Comparison of ENCODE assay signal across 3 cellular contexts in genomic region chr3:194156095-194156494, GRCh38.
TF ChIP-seq lines count a peak whose summit lies in the region.

No MANE protein-coding gene starts in this region.

TF ChIP-seq in K562, 482 proteins besides CTCF, POLR2A, EP300 and RAD21:
- no peak for TF ChIP-seq ZZZ3 (IDR thresholded peaks at IDR 0.05)
- no peak for TF ChIP-seq TRIM28 (IDR thresholded peaks at IDR 0.05)
- TF ChIP-seq FOXA1 (IDR thresholded peaks at IDR 0.05; ENCODE audit: borderline replicate concordance), result no peak
- TF ChIP-seq SIN3B (IDR thresholded peaks at IDR 0.05; ENCODE audit: low read depth), result no peak
- TF ChIP-seq TFE3 (CRISPR knock-in tag; IDR thresholded peaks at IDR 0.05), result no peak
- TF ChIP-seq GMEB1 (CRISPR knock-in tag; IDR thresholded peaks at IDR 0.05), result no peak
- no peak for TF ChIP-seq ZBED1 (IDR thresholded peaks at IDR 0.05)
- TF ChIP-seq CBFA2T2 (conservative IDR thresholded peaks at IDR 0.05), result no peak
- no peak for TF ChIP-seq PCBP2 (IDR thresholded peaks at IDR 0.05; ENCODE audit: low read depth, low read length, poor library complexity, severe bottlenecking)
- TF ChIP-seq ZNF212 (CRISPR knock-in tag; IDR thresholded peaks at IDR 0.05), result no peak
- no peak for TF ChIP-seq SPI1 (IDR thresholded peaks at IDR 0.05; ENCODE audit: borderline replicate concordance, low read depth, low read length)
- TF ChIP-seq ZNF277 (CRISPR knock-in tag; IDR thresholded peaks at IDR 0.05; ENCODE audit: borderline replicate concordance), result no peak

TF ChIP-seq in H1, 55 proteins besides CTCF, POLR2A, EP300 and RAD21:
- TF ChIP-seq EZH2 (IDR thresholded peaks at IDR 0.05; ENCODE audit: low read depth, low read length, severe bottlenecking), result no peak
- no peak for TF ChIP-seq CHD1 (IDR thresholded peaks at IDR 0.05; ENCODE audit: low read depth, low read length)
- no peak for TF ChIP-seq CBX8 (IDR thresholded peaks at IDR 0.05; ENCODE audit: borderline replicate concordance, low read depth, low read length)
- TF ChIP-seq HDAC6 (IDR thresholded peaks at IDR 0.05; ENCODE audit: low read depth, low read length), result no peak
- no peak for TF ChIP-seq TBP (IDR thresholded peaks at IDR 0.05; ENCODE audit: low read depth, low read length)
- no peak for TF ChIP-seq SUZ12 (IDR thresholded peaks at IDR 0.05; ENCODE audit: low read length)
- TF ChIP-seq FOSL1 (IDR thresholded peaks at IDR 0.05; ENCODE audit: insufficient read depth, low read depth, low read length), result no peak
- no peak for TF ChIP-seq POLR2AphosphoS5 (IDR thresholded peaks at IDR 0.05; ENCODE audit: low read depth, low read length)
- TF ChIP-seq MAX (IDR thresholded peaks at IDR 0.05), result no peak
- TF ChIP-seq YY1 (IDR thresholded peaks at IDR 0.05; ENCODE audit: low read depth, low read length), result no peak
- no peak for TF ChIP-seq BRCA1 (IDR thresholded peaks at IDR 0.05; ENCODE audit: low read depth, low read length)
- no peak for TF ChIP-seq E2F6 (IDR thresholded peaks at IDR 0.05)
- TF ChIP-seq PHF8 (conservative IDR thresholded peaks at IDR 0.05; ENCODE audit: low read depth, low read length), result no peak
- TF ChIP-seq RBBP5 (IDR thresholded peaks at IDR 0.05; ENCODE audit: borderline replicate concordance, low read depth, low read length), result no peak
TF ChIP-seq in H1: peak in this region for 0.

TF ChIP-seq in GM12891, 5 proteins besides CTCF, POLR2A, EP300 and RAD21:
- no peak for TF ChIP-seq PAX5 (IDR thresholded peaks at IDR 0.05; ENCODE audit: insufficient read depth, low read length, severe bottlenecking)
- TF ChIP-seq TAF1 (IDR thresholded peaks at IDR 0.05; ENCODE audit: low read depth, low read length), result no peak
- TF ChIP-seq POLR2AphosphoS5 (IDR thresholded peaks at IDR 0.05; ENCODE audit: low read depth, low read length), result no peak
- no peak for TF ChIP-seq POU2F2 (IDR thresholded peaks at IDR 0.05; ENCODE audit: low read depth, low read length)
- TF ChIP-seq SPI1 (IDR thresholded peaks at IDR 0.05; ENCODE audit: low read depth, low read length), result no peak
TF ChIP-seq in GM12891: peak in this region for 0.
